In the genomic region with DNA sequence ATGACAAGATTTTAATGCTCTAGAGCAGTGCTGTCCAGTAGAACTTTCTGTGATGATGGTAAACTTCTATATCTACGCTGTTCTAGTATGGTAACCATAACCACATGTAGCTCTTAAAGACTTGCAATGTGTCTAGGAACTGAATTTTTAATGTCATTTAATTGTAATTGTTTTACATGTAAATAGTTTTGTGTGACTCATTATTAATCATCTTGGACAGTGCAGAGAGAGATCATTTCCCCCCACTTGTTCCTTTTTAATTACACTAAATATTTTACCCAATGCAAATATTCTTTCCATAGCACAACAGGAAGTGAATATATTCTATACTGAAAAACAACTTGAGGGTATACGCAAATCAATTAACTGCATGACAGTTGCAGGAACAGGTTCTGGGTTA, we compare ENCODE assay signal across 23 cellular contexts.
"Had no signal": no experiment of that assay in that cellular context is flagged by ENCODE, and none has a peak within 500 bp of the region (broad histone marks: within the 10 kb centered on the region; RNA-seq: fewer than 3 reads in every experiment).

No MANE protein-coding gene starts in this region.

- H3K4me2 ChIP-seq: hepatocyte had no signal

- H3K4me3 Mint-ChIP-seq: activated B cell treated with CpG ODN at 0.5 μM for 24 hours; activated CD4-positive, alpha-beta memory T cell treated with anti-CD3 and anti-CD28 coated beads, Interleukin-2, amount 10 ng/mL, durations not matched to agents 7 days and 5 days; activated naive CD8-positive, alpha-beta T cell treated with anti-CD3 and anti-CD28 coated beads, Interleukin-2, amount 10 ng/mL, durations not matched to agents 7 days and 5 days; endodermal cell; natural killer cell; stimulated activated effector memory CD8-positive, alpha-beta T cell treated with anti-CD3 and anti-CD28 coated beads, Interleukin-12 subunit alpha, Interleukin-12 subunit beta, amount 100 ng/mL, for 72 hours; T-helper 2 cell treated with Interferon-gamma antibody and Interleukin-4, amounts not matched to agents 5 μg/mL and 100 μg/mL, for 36 hours had no signal

- H3K4me1 Mint-ChIP-seq: activated B cell treated with CpG ODN at 0.5 μM for 24 hours, endodermal cell had no signal

- H3K9me3 ChIP-seq: body of pancreas, lower lobe of right lung, ovary, stomach, thoracic aorta, upper lobe of left lung had no signal

- DNase-seq: activated B cell treated with CpG ODN at 0.5 μM for 24 hours; activated CD4-positive, alpha-beta memory T cell treated with anti-CD3 and anti-CD28 coated beads, Interleukin-2, amount 10 ng/mL, durations not matched to agents 7 days and 5 days; activated CD4-positive, alpha-beta T cell treated with anti-CD3 and anti-CD28 coated beads for 48 hours; activated naive CD4-positive, alpha-beta T cell treated with Interleukin-2 at 50 U/mL for 16 hours; activated naive CD8-positive, alpha-beta T cell treated with anti-CD3 and anti-CD28 coated beads, Interleukin-2, amount 10 ng/mL, durations not matched to agents 7 days and 5 days; activated T-cell treated with anti-CD3 and anti-CD28 coated beads, Interleukin-2, amount 50 U/mL, for 1 hour; amygdala; body of pancreas; central memory CD4-positive, alpha-beta T cell; endodermal cell; erythroblast; lower lobe of right lung; natural killer cell; ovary; stimulated activated CD4-positive, alpha-beta T cell treated with anti-CD3 and anti-CD28 coated beads, Interleukin-4, amount 100 ng/mL, for 24 hours; stomach; upper lobe of left lung had no signal

- H2AFZ ChIP-seq: hepatocyte had no signal

- H3K36me3 Mint-ChIP-seq: natural killer cell; stimulated activated effector memory CD8-positive, alpha-beta T cell treated with anti-CD3 and anti-CD28 coated beads, Interleukin-12 subunit alpha, Interleukin-12 subunit beta, amount 100 ng/mL, for 72 hours had no signal

- H3K27me3 Mint-ChIP-seq: activated B cell treated with CpG ODN at 0.5 μM for 24 hours; activated CD4-positive, alpha-beta memory T cell treated with anti-CD3 and anti-CD28 coated beads, Interleukin-2, amount 10 ng/mL, durations not matched to agents 7 days and 5 days; activated naive CD8-positive, alpha-beta T cell treated with anti-CD3 and anti-CD28 coated beads, Interleukin-2, amount 10 ng/mL, durations not matched to agents 7 days and 5 days had no signal

- H3K27me3 ChIP-seq: body of pancreas, hepatocyte, ovary, stomach, upper lobe of left lung had no signal

- H3K36me3 ChIP-seq: lower lobe of right lung, ovary, stomach, thoracic aorta, upper lobe of left lung had no signal

- H3K9me3 Mint-ChIP-seq: activated B cell treated with CpG ODN at 0.5 μM for 24 hours; activated CD4-positive, alpha-beta memory T cell treated with anti-CD3 and anti-CD28 coated beads, Interleukin-2, amount 10 ng/mL, durations not matched to agents 7 days and 5 days; activated naive CD8-positive, alpha-beta T cell treated with anti-CD3 and anti-CD28 coated beads, Interleukin-2, amount 10 ng/mL, durations not matched to agents 7 days and 5 days; activated T-helper 2 cell treated with anti-CD3 and anti-CD28 coated beads, Interferon-gamma antibody, Interleukin-2, Interleukin-4, amounts not matched to agents 10 μg/mL and 5 μg/mL and 100 μg/mL, durations not matched to agents 14 hours and 24 hours and 36 hours; endodermal cell; natural killer cell; stimulated activated effector memory CD8-positive, alpha-beta T cell treated with anti-CD3 and anti-CD28 coated beads, Interleukin-12 subunit alpha, Interleukin-12 subunit beta, amount 100 ng/mL, for 72 hours; T-helper 2 cell treated with Interferon-gamma antibody and Interleukin-4, amounts not matched to agents 5 μg/mL and 100 μg/mL, for 36 hours had no signal

- H3K27ac ChIP-seq: body of pancreas, hepatocyte, lower lobe of right lung, ovary, stomach, thoracic aorta, upper lobe of left lung had no signal

- H3K4me3 ChIP-seq: body of pancreas, hepatocyte, lower lobe of right lung, ovary, stomach, thoracic aorta, upper lobe of left lung had no signal

- H3K4me1 ChIP-seq: body of pancreas, lower lobe of right lung, upper lobe of left lung had no signal

- FAIRE-seq: keratinocyte had no signal

- H3K79me2 ChIP-seq: hepatocyte had no signal

- H3K27ac Mint-ChIP-seq: activated B cell treated with CpG ODN at 0.5 μM for 24 hours; activated CD4-positive, alpha-beta memory T cell treated with anti-CD3 and anti-CD28 coated beads, Interleukin-2, amount 10 ng/mL, durations not matched to agents 7 days and 5 days; activated naive CD8-positive, alpha-beta T cell treated with anti-CD3 and anti-CD28 coated beads, Interleukin-2, amount 10 ng/mL, durations not matched to agents 7 days and 5 days; activated T-helper 2 cell treated with anti-CD3 and anti-CD28 coated beads, Interferon-gamma antibody, Interleukin-2, Interleukin-4, amounts not matched to agents 10 μg/mL and 5 μg/mL and 100 μg/mL, durations not matched to agents 14 hours and 24 hours and 36 hours; endodermal cell; natural killer cell; stimulated activated effector memory CD8-positive, alpha-beta T cell treated with anti-CD3 and anti-CD28 coated beads, Interleukin-12 subunit alpha, Interleukin-12 subunit beta, amount 100 ng/mL, for 72 hours; T-helper 2 cell treated with Interferon-gamma antibody and Interleukin-4, amounts not matched to agents 5 μg/mL and 100 μg/mL, for 36 hours had no signal
